Comparison of ENCODE assay signal across 31 cellular contexts in genomic region chr12:47747596-47748506, GRCh38. TPM values are rescaled to one million over a fixed set of nuclear protein-coding genes. Genes with fewer than 3 reads are reported as not detected.
"Had no signal": no experiment of that assay in that cellular context is flagged by ENCODE, and none has a peak within 500 bp of the region (broad histone marks: within the 10 kb centered on the region; RNA-seq: fewer than 3 reads in every experiment).

No MANE protein-coding gene starts in this region.

- H3K27ac ChIP-seq: breast epithelium, epithelial cell of prostate, left lung, lower lobe of right lung, sigmoid colon, stomach, upper lobe of left lung, WERI-Rb-1 had no signal

- H3K4me1 Mint-ChIP-seq: activated CD4-positive, alpha-beta memory T cell treated with anti-CD3 and anti-CD28 coated beads, Interleukin-2, amount 10 ng/mL, durations not matched to agents 7 days and 5 days; activated CD4-positive, alpha-beta T cell treated with anti-CD3 and anti-CD28 coated beads, Interleukin-2, amount 10 ng/mL, durations not matched to agents 7 days and 5 days; activated naive CD4-positive, alpha-beta T cell treated with anti-CD3 and anti-CD28 coated beads, Interleukin-2, amount 50 U/mL, for 24 hours; activated naive CD8-positive, alpha-beta T cell treated with anti-CD3 and anti-CD28 coated beads, Interleukin-2, amount 50 U/mL, for 24 hours had no signal

- H3K27me3 ChIP-seq: breast epithelium, esophagus squamous epithelium, left lung, sigmoid colon, stomach, thyroid gland, upper lobe of left lung had no signal

- H3K4me3 ChIP-seq: breast epithelium, esophagus squamous epithelium, left lung, lower lobe of right lung, sigmoid colon, stomach, thyroid gland, upper lobe of left lung had no signal

- H3K36me3 Mint-ChIP-seq: activated naive CD4-positive, alpha-beta T cell treated with anti-CD3 and anti-CD28 coated beads, Interleukin-2, amount 50 U/mL, for 24 hours; natural killer cell treated with Interleukin-12 subunit alpha and Interleukin-12 subunit beta and Interleukin-15 and Interleukin-18, amount 100 ng/mL, for 72 hours; stimulated activated effector memory CD8-positive, alpha-beta T cell treated with anti-CD3 and anti-CD28 coated beads, Interleukin-12 subunit alpha, Interleukin-12 subunit beta, amount 100 ng/mL, for 72 hours had no signal

- H3K27me3 Mint-ChIP-seq: activated naive CD4-positive, alpha-beta T cell treated with anti-CD3 and anti-CD28 coated beads, Interleukin-2, amount 50 U/mL, for 24 hours had no signal

- H3K36me3 ChIP-seq: breast epithelium, sigmoid colon, WERI-Rb-1 had no signal

- DNase-seq: activated CD4-positive, alpha-beta memory T cell treated with anti-CD3 and anti-CD28 coated beads, Interleukin-2, amount 10 ng/mL, durations not matched to agents 7 days and 5 days; activated CD4-positive, alpha-beta T cell treated with anti-CD3 and anti-CD28 coated beads, Interleukin-2, amount 10 ng/mL, durations not matched to agents 7 days and 5 days; activated CD4-positive, CD25-positive, alpha-beta regulatory T cell treated with anti-CD3 and anti-CD28 coated beads, Interleukin-2, amount 50 U/mL, for 72 hours; activated naive CD8-positive, alpha-beta T cell treated with anti-CD3 and anti-CD28 coated beads, Interleukin-2, amount 50 U/mL, for 24 hours; activated T-cell treated with anti-CD3 and anti-CD28 coated beads, Interleukin-2, amount 50 U/mL, for 48 hours; amygdala; esophagus squamous epithelium; foreskin melanocyte; left lung; lower lobe of right lung; mesenchymal stem cell; sigmoid colon; small intestine; stimulated activated CD4-positive, alpha-beta T cell treated with anti-CD3 and anti-CD28 coated beads, Interleukin-4, amount 100 ng/mL, for 24 hours; stomach; T-helper 17 cell; T1000; thyroid gland; WERI-Rb-1 had no signal

- H3K27ac Mint-ChIP-seq: activated CD4-positive, alpha-beta memory T cell treated with anti-CD3 and anti-CD28 coated beads, Interleukin-2, amount 10 ng/mL, durations not matched to agents 7 days and 5 days; activated CD4-positive, alpha-beta T cell treated with anti-CD3 and anti-CD28 coated beads, Interleukin-2, amount 10 ng/mL, durations not matched to agents 7 days and 5 days; activated naive CD4-positive, alpha-beta T cell treated with anti-CD3 and anti-CD28 coated beads, Interleukin-2, amount 50 U/mL, for 24 hours; activated naive CD8-positive, alpha-beta T cell treated with anti-CD3 and anti-CD28 coated beads, Interleukin-2, amount 50 U/mL, for 24 hours; activated T-helper 2 cell treated with anti-CD3 and anti-CD28 coated beads, Interferon-gamma antibody, Interleukin-2, Interleukin-4, amounts not matched to agents 10 μg/mL and 5 μg/mL and 100 μg/mL, durations not matched to agents 14 hours and 24 hours and 36 hours; dendritic cell treated with granulocyte-macrophage colony-stimulating factor and Interleukin-4, amounts not matched to agents 40 ng/mL and 50 ng/mL, for 4 days; natural killer cell treated with Interleukin-12 subunit alpha and Interleukin-12 subunit beta and Interleukin-15 and Interleukin-18, amount 100 ng/mL, for 72 hours; progenitor cell of endocrine pancreas; T-helper 17 cell had no signal

- H3K4me3 Mint-ChIP-seq: activated CD4-positive, alpha-beta memory T cell treated with anti-CD3 and anti-CD28 coated beads, Interleukin-2, amount 10 ng/mL, durations not matched to agents 7 days and 5 days; activated CD4-positive, alpha-beta T cell treated with anti-CD3 and anti-CD28 coated beads, Interleukin-2, amount 10 ng/mL, durations not matched to agents 7 days and 5 days; activated naive CD4-positive, alpha-beta T cell treated with anti-CD3 and anti-CD28 coated beads, Interleukin-2, amount 50 U/mL, for 24 hours; activated naive CD8-positive, alpha-beta T cell treated with anti-CD3 and anti-CD28 coated beads, Interleukin-2, amount 50 U/mL, for 24 hours; central memory CD8-positive, alpha-beta T cell; dendritic cell treated with granulocyte-macrophage colony-stimulating factor and Interleukin-4, amounts not matched to agents 40 ng/mL and 50 ng/mL, for 4 days; natural killer cell treated with Interleukin-12 subunit alpha and Interleukin-12 subunit beta and Interleukin-15 and Interleukin-18, amount 100 ng/mL, for 72 hours; stimulated activated effector memory CD8-positive, alpha-beta T cell treated with anti-CD3 and anti-CD28 coated beads, Interleukin-12 subunit alpha, Interleukin-12 subunit beta, amount 100 ng/mL, for 72 hours; T-helper 17 cell had no signal

- ATAC-seq: activated naive CD8-positive, alpha-beta T cell treated with anti-CD3 and anti-CD28 coated beads, Interleukin-2, amount 50 U/mL, for 24 hours; left lung; lower lobe of right lung; natural killer cell treated with Interleukin-12 subunit alpha and Interleukin-12 subunit beta and Interleukin-15 and Interleukin-18, amount 100 ng/mL, for 72 hours; stimulated activated effector memory CD8-positive, alpha-beta T cell treated with anti-CD3 and anti-CD28 coated beads, Interleukin-12 subunit alpha, Interleukin-12 subunit beta, amount 100 ng/mL, for 72 hours had no signal

- H3K9me3 Mint-ChIP-seq: activated CD4-positive, alpha-beta memory T cell treated with anti-CD3 and anti-CD28 coated beads, Interleukin-2, amount 10 ng/mL, durations not matched to agents 7 days and 5 days; activated CD4-positive, alpha-beta T cell treated with anti-CD3 and anti-CD28 coated beads, Interleukin-2, amount 10 ng/mL, durations not matched to agents 7 days and 5 days; activated naive CD4-positive, alpha-beta T cell treated with anti-CD3 and anti-CD28 coated beads, Interleukin-2, amount 50 U/mL, for 24 hours; activated naive CD8-positive, alpha-beta T cell treated with anti-CD3 and anti-CD28 coated beads, Interleukin-2, amount 50 U/mL, for 24 hours; activated T-helper 2 cell treated with anti-CD3 and anti-CD28 coated beads, Interferon-gamma antibody, Interleukin-2, Interleukin-4, amounts not matched to agents 10 μg/mL and 5 μg/mL and 100 μg/mL, durations not matched to agents 14 hours and 24 hours and 36 hours; central memory CD8-positive, alpha-beta T cell; dendritic cell treated with granulocyte-macrophage colony-stimulating factor and Interleukin-4, amounts not matched to agents 40 ng/mL and 50 ng/mL, for 4 days; natural killer cell treated with Interleukin-12 subunit alpha and Interleukin-12 subunit beta and Interleukin-15 and Interleukin-18, amount 100 ng/mL, for 72 hours; stimulated activated effector memory CD8-positive, alpha-beta T cell treated with anti-CD3 and anti-CD28 coated beads, Interleukin-12 subunit alpha, Interleukin-12 subunit beta, amount 100 ng/mL, for 72 hours had no signal

- H3K9me3 ChIP-seq: breast epithelium, esophagus squamous epithelium, left lung, lower lobe of right lung, sigmoid colon, stomach, thyroid gland, upper lobe of left lung had no signal

RNA-seq across cellular contexts. Expression of gene ENDOU, which starts 22.6 kb away (rescaled TPM):
- total RNA-seq: activated CD4-positive, alpha-beta memory T cell treated with anti-CD3 and anti-CD28 coated beads, Interleukin-2, amount 10 ng/mL, durations not matched to agents 7 days and 5 days; activated CD4-positive, alpha-beta T cell treated with anti-CD3 and anti-CD28 coated beads, Interleukin-2, amount 10 ng/mL, durations not matched to agents 7 days and 5 days; activated T-helper 2 cell treated with anti-CD3 and anti-CD28 coated beads, Interferon-gamma antibody, Interleukin-2, Interleukin-4, amounts not matched to agents 10 μg/mL and 5 μg/mL and 100 μg/mL, durations not matched to agents 14 hours and 24 hours and 36 hours; glomerular endothelial cell; left lung; lower lobe of right lung; natural killer cell treated with Interleukin-12 subunit alpha and Interleukin-12 subunit beta and Interleukin-15 and Interleukin-18, amount 100 ng/mL, for 72 hours; osteocyte; progenitor cell of endocrine pancreas had no signal
